In the genomic region with DNA sequence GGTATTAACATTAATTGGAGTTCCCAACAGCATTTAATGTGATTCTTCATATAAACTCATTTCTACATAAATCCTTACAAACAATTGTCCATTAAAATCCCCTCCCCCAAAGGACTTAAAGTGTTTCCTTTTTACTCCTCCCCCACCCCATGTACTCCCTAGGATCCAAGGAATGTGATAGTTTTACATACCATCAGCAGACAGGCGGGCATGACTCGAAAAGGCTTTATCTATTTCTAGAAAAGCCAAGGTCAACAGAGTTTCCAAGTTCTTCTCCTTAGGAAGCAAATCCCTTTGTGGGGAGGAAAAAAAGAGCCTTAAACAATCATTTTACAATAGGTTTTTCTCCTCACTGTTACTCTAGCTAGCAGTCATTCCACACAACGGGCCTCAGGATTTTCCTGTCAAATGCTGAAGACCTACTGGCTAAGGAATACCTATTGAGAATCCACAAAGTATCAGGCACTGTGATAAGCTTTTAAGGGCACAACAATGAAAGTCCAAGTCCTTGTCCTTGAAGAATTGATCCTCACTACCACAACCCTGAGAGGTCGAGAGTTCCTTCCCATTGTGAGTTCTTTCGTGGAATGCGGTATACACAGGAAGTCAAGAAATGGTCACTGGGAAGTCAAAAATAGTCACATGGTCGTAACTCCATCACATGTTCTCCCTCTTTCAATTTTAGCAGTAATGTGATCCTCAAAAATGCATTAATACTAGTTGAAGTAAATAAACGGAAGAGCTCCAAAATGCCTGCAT, we compare ENCODE assay signal across 2 cellular contexts.
A peak's percentile ranks its signal among the peaks of the same experiment; 100 is the strongest.
TF ChIP-seq lines count a peak whose summit lies in the region.

No MANE protein-coding gene starts in this region.

TF ChIP-seq in HEK293, 187 proteins besides CTCF, POLR2A, EP300 and RAD21 (continued from another document):
- TF ChIP-seq TRIM28 (IDR thresholded peaks at IDR 0.05; ENCODE audit: borderline replicate concordance, low read length) (peak; percentile 66; the same call in 1 of the 2 replicates), HOXD13 (CRISPR knock-in tag; IDR thresholded peaks at IDR 0.05; ENCODE audit: borderline replicate concordance) (no peak), ZNF658 (tag by site-specific recombination; IDR thresholded peaks at IDR 0.05) (no peak), ZNF2 (tag by site-specific recombination; IDR thresholded peaks at IDR 0.05) (no peak)

TF ChIP-seq in WTC11, 78 proteins besides CTCF, POLR2A, EP300 and RAD21 (continued from another document):
- TF ChIP-seq, protein P1, sequence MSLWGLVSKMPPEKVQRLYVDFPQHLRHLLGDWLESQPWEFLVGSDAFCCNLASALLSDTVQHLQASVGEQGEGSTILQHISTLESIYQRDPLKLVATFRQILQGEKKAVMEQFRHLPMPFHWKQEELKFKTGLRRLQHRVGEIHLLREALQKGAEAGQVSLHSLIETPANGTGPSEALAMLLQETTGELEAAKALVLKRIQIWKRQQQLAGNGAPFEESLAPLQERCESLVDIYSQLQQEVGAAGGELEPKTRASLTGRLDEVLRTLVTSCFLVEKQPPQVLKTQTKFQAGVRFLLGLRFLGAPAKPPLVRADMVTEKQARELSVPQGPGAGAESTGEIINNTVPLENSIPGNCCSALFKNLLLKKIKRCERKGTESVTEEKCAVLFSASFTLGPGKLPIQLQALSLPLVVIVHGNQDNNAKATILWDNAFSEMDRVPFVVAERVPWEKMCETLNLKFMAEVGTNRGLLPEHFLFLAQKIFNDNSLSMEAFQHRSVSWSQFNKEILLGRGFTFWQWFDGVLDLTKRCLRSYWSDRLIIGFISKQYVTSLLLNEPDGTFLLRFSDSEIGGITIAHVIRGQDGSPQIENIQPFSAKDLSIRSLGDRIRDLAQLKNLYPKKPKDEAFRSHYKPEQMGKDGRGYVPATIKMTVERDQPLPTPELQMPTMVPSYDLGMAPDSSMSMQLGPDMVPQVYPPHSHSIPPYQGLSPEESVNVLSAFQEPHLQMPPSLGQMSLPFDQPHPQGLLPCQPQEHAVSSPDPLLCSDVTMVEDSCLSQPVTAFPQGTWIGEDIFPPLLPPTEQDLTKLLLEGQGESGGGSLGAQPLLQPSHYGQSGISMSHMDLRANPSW (CRISPR knock-in tag; conservative IDR thresholded peaks at IDR 0.05; ENCODE audit: low read depth) = no peak
TF ChIP-seq in WTC11: peak in this region for 0.
